ENCODE assay signal across 11 cellular contexts in genomic region chr19:14337510-14337909, GRCh38. TPM values are rescaled to one million over a fixed set of nuclear protein-coding genes. Genes with fewer than 3 reads are reported as not detected.
A peak's percentile ranks its signal among the peaks of the same experiment; 100 is the strongest.
DNase-seq lines count a peak whose midpoint lies in the region; ATAC-seq, FAIRE-seq and TF ChIP-seq lines count a peak whose summit lies in the region.
"Had no signal": no experiment of that assay in that cellular context is flagged by ENCODE, and none has a peak within 500 bp of the region (broad histone marks: within the 10 kb centered on the region; RNA-seq: fewer than 3 reads in every experiment).

No MANE protein-coding gene starts in this region.

- in situ Hi-C loops in GM12878 (cut with MboI), result loop anchor here (25.0 kb wide), 1 partner anchor 450 kb away; the partner anchor contains the start of gene NANOS3

- BruUV-seq in GM12878 (replicated peaks; lab: Mats Ljungman, UMichigan), result no TSS peak

- H3K27ac ChIP-seq in GM12878 (ENCODE audit: control insufficient read depth, insufficient read depth), result no peak overlapping the region
- H3K27ac ChIP-seq: C4-2B had no signal

- no peak overlapping the region for H3K4me2 ChIP-seq in GM12878 (ENCODE audit: control insufficient read depth, insufficient read depth)

- H3K4me1 ChIP-seq in GM12878 (ENCODE audit: control insufficient read depth, insufficient read depth, low read length), result no peaks in the 10 kb centered on the region

- H4K20me1 ChIP-seq in GM12878 (ENCODE audit: control insufficient read depth, insufficient read depth), result no peaks in the 10 kb centered on the region

- no peak overlapping the region for H3K4me3 ChIP-seq in GM12878

- TF ChIP-seq CTCF in GM12878 (IDR thresholded peaks at IDR 0.05 in 2 of 3, conservative IDR thresholded peaks at IDR 0.05 in 1 of 3; ENCODE audit: control insufficient read depth in 2 of 3, extremely low read depth in 1 of 3, insufficient read depth in 1 of 3, low read depth in 3 of 3, low read length in 3 of 3), result no peak

- H3K27ac Mint-ChIP-seq in activated CD8-positive, alpha-beta memory T cell treated with anti-CD3 and anti-CD28 coated beads, Interleukin-2, amount 10 ng/mL, durations not matched to agents 7 days and 5 days, result no peak overlapping the region
- H3K27ac Mint-ChIP-seq: dendritic cell treated with granulocyte-macrophage colony-stimulating factor and Interleukin-4, amounts not matched to agents 40 ng/mL and 50 ng/mL, for 4 days; nephron had no signal

- no peaks in the 10 kb centered on the region for H3K9me3 Mint-ChIP-seq in activated CD8-positive, alpha-beta memory T cell treated with anti-CD3 and anti-CD28 coated beads, Interleukin-2, amount 10 ng/mL, durations not matched to agents 7 days and 5 days (ENCODE audit: low read depth)
- H3K9me3 Mint-ChIP-seq: nephron had no signal

- intact Hi-C loops in GM12878 (cut with micrococcal nuclease; ENCODE audit: unreplicated experiment), result no loop called here

- TF ChIP-seq POLR2A in GM12878 (IDR thresholded peaks at IDR 0.05; ENCODE audit: low read depth, low read length), result no peak

- 60% methylated on average over 13 of the region's 13 CpGs for WGBS in GM12878 (ENCODE audit: insufficient coverage, insufficient replicate concordance, low lambda C conversion rate, missing lambda C conversion rate)

- POLR2A ChIA-PET in GM12878 (lab: Charles Lee), result interaction anchor here (0.6 to 0.8 kb wide), 2 partner anchors 48 to 55 kb away, joined by 4 read pairs; no protein-coding TSS in a partner anchor

- no peaks in the 10 kb centered on the region for H3K79me2 ChIP-seq in GM12878 (ENCODE audit: control insufficient read depth, insufficient read depth, low read length)

- no peak overlapping the region for H2AFZ ChIP-seq in GM12878 (ENCODE audit: control insufficient read depth, low read depth, low read length)

- no peak overlapping the region for H3K4me3 Mint-ChIP-seq in activated CD8-positive, alpha-beta memory T cell treated with anti-CD3 and anti-CD28 coated beads, Interleukin-2, amount 10 ng/mL, durations not matched to agents 7 days and 5 days
- H3K4me3 Mint-ChIP-seq: dendritic cell treated with granulocyte-macrophage colony-stimulating factor and Interleukin-4, amounts not matched to agents 40 ng/mL and 50 ng/mL, for 4 days; nephron had no signal

- H3K27me3 ChIP-seq in GM12878 (replicated peaks in 1 of 2; ENCODE audit: control insufficient read depth in 2 of 2, insufficient read depth in 2 of 2, low read length in 1 of 2), result no peaks in the 10 kb centered on the region

- SMC1A ChIA-PET in GM12878 (lab: Charles Lee; ENCODE audit: uncharacterized antibody, unreplicated experiment), result interaction anchor here (0.5 kb wide), 1 partner anchor 69 kb away, joined by 3 read pairs; no protein-coding TSS in a partner anchor

- H3K9ac ChIP-seq in GM12878 (ENCODE audit: control insufficient read depth, insufficient read depth, low read length), result no peak overlapping the region

- H3K27me3 Mint-ChIP-seq in activated CD8-positive, alpha-beta memory T cell treated with anti-CD3 and anti-CD28 coated beads, Interleukin-2, amount 10 ng/mL, durations not matched to agents 7 days and 5 days, result no peaks in the 10 kb centered on the region

- H3K36me3 Mint-ChIP-seq in activated CD8-positive, alpha-beta memory T cell treated with anti-CD3 and anti-CD28 coated beads, Interleukin-2, amount 10 ng/mL, durations not matched to agents 7 days and 5 days, result peaks cover 2% of the 10 kb centered on the region

- FAIRE-seq in GM12878 (lab: Jason Lieb, UNC), result peak; percentile 27

- no peak for TF ChIP-seq RAD21 in GM12878 (IDR thresholded peaks at IDR 0.05; ENCODE audit: insufficient read depth, low read depth, low read length)

- H3K36me3 ChIP-seq in GM12878 (ENCODE audit: control insufficient read depth in 2 of 2, insufficient read depth in 2 of 2, low read length in 1 of 2), result no peaks in the 10 kb centered on the region

- no peak for TF ChIP-seq EP300 in GM12878 (IDR thresholded peaks at IDR 0.05; ENCODE audit: borderline replicate concordance in 1 of 2, control insufficient read depth in 1 of 2, low read depth in 2 of 2, low read length in 2 of 2)

- RAD21 ChIA-PET in GM12878 (lab: Charles Lee; ENCODE audit: unreplicated experiment), result no interaction called here

- CTCF ChIA-PET in activated CD8-positive, alpha-beta memory T cell treated with anti-CD3 and anti-CD28 coated beads, Interleukin-2, amount 10 ng/mL, durations not matched to agents 7 days and 5 days (lab: Charles Lee), result interaction anchor here (0.5 to 3.5 kb wide), 5 partner anchors 8 to 202 kb away, joined by 3 to 25 read pairs (median 4); partner anchors contain the start of gene ASF1B
- CTCF ChIA-PET in GM12878 (lab: Yijun Ruan, JAX), result interaction anchor here (1.1 to 2.0 kb wide), 4 partner anchors 11 to 144 kb away, joined by 3 to 15 read pairs (median 4); no protein-coding TSS in a partner anchor

- H3K9me3 ChIP-seq in GM12878 (replicated peaks; ENCODE audit: control insufficient read depth, insufficient read depth, low read length), result no peaks in the 10 kb centered on the region; the same call in 2 of the 3 replicates

- peak; percentile 48 for DNase-seq in activated CD8-positive, alpha-beta memory T cell treated with anti-CD3 and anti-CD28 coated beads, Interleukin-2, amount 10 ng/mL, durations not matched to agents 7 days and 5 days
- DNase-seq in activated CD8-positive, alpha-beta memory T cell treated with anti-CD3 and anti-CD28 coated beads, Interleukin-2, amount 50 U/mL, for 4 hours, result no peak
- peak; percentile 64 for DNase-seq in RPMI8226
- DNase-seq in GM12878 (ENCODE audit: low read depth, low spot score), result no peak
- DNase-seq in stimulated activated CD8-positive, alpha-beta memory T cell treated with anti-CD3 and anti-CD28 coated beads, Interleukin-4, amount 100 ng/mL, for 24 hours (ENCODE audit: low read depth), result peak; percentile 26
- no peak for DNase-seq in anterior cingulate cortex (lab: John Stamatoyannopoulos, UW)
- DNase-seq in UCSD-AML1 (lab: John Stamatoyannopoulos, UW; ENCODE audit: unreplicated experiment), result no peak

- peak; percentile 42 for ATAC-seq in activated CD8-positive, alpha-beta memory T cell treated with anti-CD3 and anti-CD28 coated beads, Interleukin-2, amount 10 ng/mL, durations not matched to agents 7 days and 5 days
- ATAC-seq in GM12878 (peak; percentile 65), HG02870 (IDR thresholded peaks at IDR 0.05; ENCODE audit: unreplicated experiment) (no peak)

- H3K4me1 Mint-ChIP-seq in activated CD8-positive, alpha-beta memory T cell treated with anti-CD3 and anti-CD28 coated beads, Interleukin-2, amount 10 ng/mL, durations not matched to agents 7 days and 5 days, result peaks cover 5% of the 10 kb centered on the region
- H3K4me1 Mint-ChIP-seq: nephron had no signal

TF ChIP-seq in GM12878, 131 proteins besides CTCF, POLR2A, EP300 and RAD21:
- TF ChIP-seq ZNF687 (IDR thresholded peaks at IDR 0.05) (no peak), NBN (IDR thresholded peaks at IDR 0.05) (no peak)

RNA-seq across cellular contexts. Expression of gene ADGRE5, which starts 43.7 kb away (rescaled TPM):
- total RNA-seq in activated CD8-positive, alpha-beta memory T cell treated with anti-CD3 and anti-CD28 coated beads, Interleukin-2, amount 10 ng/mL, durations not matched to agents 7 days and 5 days, result 100 to 1,000 TPM; 276 to 311 TPM
- 147 and 180 TPM in 2 replicates for total RNA-seq in GM12878 (2013; cell fraction: nucleolus; rRNA removed)
- total RNA-seq in GM12878 (2014; rRNA removed) (75.3 and 81.7 TPM in 2 replicates), GM12878 (2014; rRNA removed; fragmentation: Illumina TruSeq; extraction: Trizol) (20.7 and 23.9 TPM in 2 replicates), GM12878 (2021) (103 and 111 TPM in 2 replicates)
- polyA plus RNA-seq in GM12878 (2011; ENCODE audit: low read depth), result 23.2 TPM
- polyA plus RNA-seq in GM12878 (2011; rRNA removed) (19.1 and 31.8 TPM in 2 replicates), GM12878 (2014; fragmentation: Illumina TruSeq; extraction: Trizol) (31.0 and 48.2 TPM in 2 replicates), GM12878 (2014; fragmentation: Nextera tagmentation; extraction: Ambion mirVana) (1 to 10 TPM; 4.0 to 4.5 TPM), GM12878 (2014; rRNA removed) (59.7 and 67.2 TPM in 2 replicates), GM12878 (2016; fragmentation: Nextera tagmentation; extraction: Ambion mirVana) (10 to 100 TPM; 66.3 to 71.8 TPM)
- polyA plus RNA-seq in GM12878 (2011; cell fraction: cytosol; rRNA removed), result 42.8 and 43.6 TPM in 2 replicates
- polyA plus RNA-seq in GM12878 (2011; cell fraction: nucleus; rRNA removed), result 211 and 230 TPM in 2 replicates
- 62.9 and 69.7 TPM in 2 replicates for polyA plus RNA-seq in GM12878 (2012)
- polyA minus RNA-seq in GM12878 (2011; rRNA and poly(A)+ RNA removed), result 58.1 and 96.5 TPM in 2 replicates
- polyA minus RNA-seq in GM12878 (2011; cell fraction: cytosol; rRNA and poly(A)+ RNA removed), result 35.2 and 47.0 TPM in 2 replicates
- 50.1 and 74.1 TPM in 2 replicates for polyA minus RNA-seq in GM12878 (2011; cell fraction: nucleus; rRNA and poly(A)+ RNA removed)

Comparison
In these comparisons a context has a peak if more than half of its experiments do, and no peak if none do; other contexts are left out.
1. DNase-seq: peak in activated CD8-positive, alpha-beta memory T cell treated with anti-CD3 and anti-CD28 coated beads, Interleukin-2, amount 10 ng/mL, durations not matched to agents 7 days and 5 days (single experiment), RPMI8226 (single experiment) and stimulated activated CD8-positive, alpha-beta memory T cell treated with anti-CD3 and anti-CD28 coated beads, Interleukin-4, amount 100 ng/mL, for 24 hours (single experiment); none in activated CD8-positive, alpha-beta memory T cell treated with anti-CD3 and anti-CD28 coated beads, Interleukin-2, amount 50 U/mL, for 4 hours (single experiment), GM12878 (single experiment), anterior cingulate cortex (0 of 58) and UCSD-AML1 (single experiment).